In genomic region chr3:32283304-32283703, GRCh38 we compare ENCODE assay signal across 17 cellular contexts. TPM values are rescaled to one million over a fixed set of nuclear protein-coding genes. Genes with fewer than 3 reads are reported as not detected.
DNase-seq lines count a peak whose midpoint lies in the region; ATAC-seq and TF ChIP-seq lines count a peak whose summit lies in the region.
"Had no signal": no experiment of that assay in that cellular context is flagged by ENCODE, and none has a peak within 500 bp of the region (broad histone marks: within the 10 kb centered on the region; RNA-seq: fewer than 3 reads in every experiment).

No MANE protein-coding gene starts in this region.

- no peaks in the 10 kb centered on the region for H3K79me2 ChIP-seq in mesendoderm (ENCODE audit: control insufficient read depth, insufficient read depth, low read length)

- peak overlapping the region; percentile 15 for H3K56ac ChIP-seq in mesendoderm (ENCODE audit: low read length)

- no peak for ATAC-seq in activated naive CD4-positive, alpha-beta T cell treated with anti-CD3 and anti-CD28 coated beads, Interleukin-2, amount 50 U/mL, for 72 hours
- ATAC-seq in upper lobe of right lung, result peak; percentile 52
- ATAC-seq: A549; CD8-positive, alpha-beta T cell had no signal

- no peak overlapping the region for H3K18ac ChIP-seq in mesendoderm (ENCODE audit: low read length)

- H3K27ac ChIP-seq in mesendoderm (ENCODE audit: low read depth, low read length) (no peak overlapping the region), upper lobe of right lung (no peak overlapping the region)
- H3K27ac ChIP-seq: A549, GM23248 had no signal

- no peak for DNase-seq in activated naive CD4-positive, alpha-beta T cell treated with anti-CD3 and anti-CD28 coated beads, Interleukin-2, amount 50 U/mL, for 72 hours (ENCODE audit: low spot score in 2 of 2)
- DNase-seq in germinal center (ENCODE audit: low spot score) (peak; percentile 13), mesendoderm (no peak), upper lobe of right lung (no peak), osteocyte (ENCODE audit: extremely low spot score, unreplicated experiment) (no peak), cortex of kidney (lab: John Stamatoyannopoulos, UW) (no peak), A172 (ENCODE audit: low spot score) (no peak)
- DNase-seq: activated CD4-positive, alpha-beta T cell treated with anti-CD3 and anti-CD28 coated beads, Interleukin-2, amount 50 U/mL, for 48 hours; amygdala; CD8-positive, alpha-beta T cell; GM23248; NCI-H2029; stimulated activated naive CD4-positive, alpha-beta T cell had no signal

- no peak overlapping the region for H3K4ac ChIP-seq in mesendoderm (ENCODE audit: low read depth, low read length)

- no peak overlapping the region for H3K9ac ChIP-seq in mesendoderm (ENCODE audit: low read length)
- H3K9ac ChIP-seq: GM23248 had no signal

- H2BK5ac ChIP-seq in mesendoderm (ENCODE audit: low read length), result no peak overlapping the region

- H3K4me1 ChIP-seq in mesendoderm (ENCODE audit: control insufficient read depth, low read depth, low read length) (no peaks in the 10 kb centered on the region), upper lobe of right lung (peaks cover 5% of the 10 kb centered on the region)
- H3K4me1 ChIP-seq: A549 had no signal

- H4K5ac ChIP-seq in mesendoderm (ENCODE audit: low read length), result no peak overlapping the region

- no peak for TF ChIP-seq CTCF in upper lobe of right lung (IDR thresholded peaks at IDR 0.05)
- no peak for TF ChIP-seq CTCF in osteocyte (IDR thresholded peaks at IDR 0.05)

- H3K4me2 ChIP-seq in mesendoderm (ENCODE audit: low read length), result no peak overlapping the region
- H3K4me2 ChIP-seq: A549 had no signal

- H3K4me3 ChIP-seq in mesendoderm (ENCODE audit: low read length) (no peak overlapping the region), upper lobe of right lung (no peak overlapping the region)
- H3K4me3 ChIP-seq: A549, GM23248 had no signal

- H3K27me3 ChIP-seq in mesendoderm (ENCODE audit: insufficient read depth, low read length, poor library complexity) (no peaks in the 10 kb centered on the region), upper lobe of right lung (no peaks in the 10 kb centered on the region)

- WGBS in mesendoderm (ENCODE audit: extremely low coverage, insufficient coverage, low lambda C conversion rate), result no CpG with 5 or more reads among the region's 14 CpGs

- peaks cover 52% of the 10 kb centered on the region for H3K4me1 Mint-ChIP-seq in activated naive CD4-positive, alpha-beta T cell treated with anti-CD3 and anti-CD28 coated beads, Interleukin-2, amount 50 U/mL, for 24 hours
- H3K4me1 Mint-ChIP-seq in osteocyte (ENCODE audit: unreplicated experiment), result no peaks in the 10 kb centered on the region
- H3K4me1 Mint-ChIP-seq: nephron had no signal

- no peaks in the 10 kb centered on the region for H3K79me1 ChIP-seq in mesendoderm (ENCODE audit: low read length)

- no peak overlapping the region for H3K4me3 Mint-ChIP-seq in activated naive CD4-positive, alpha-beta T cell treated with anti-CD3 and anti-CD28 coated beads, Interleukin-2, amount 50 U/mL, for 24 hours
- H3K4me3 Mint-ChIP-seq in osteocyte (ENCODE audit: unreplicated experiment), result no peak overlapping the region
- H3K4me3 Mint-ChIP-seq: CD8-positive, alpha-beta T cell; nephron; type B pancreatic cell had no signal

- intact Hi-C loops in upper lobe of right lung (cut with DNase I), result no loop called here

- peaks cover 2% of the 10 kb centered on the region for H3K36me3 Mint-ChIP-seq in activated naive CD4-positive, alpha-beta T cell treated with anti-CD3 and anti-CD28 coated beads, Interleukin-2, amount 50 U/mL, for 24 hours
- H3K36me3 Mint-ChIP-seq in activated naive CD4-positive, alpha-beta T cell treated with anti-CD3 and anti-CD28 coated beads, Interleukin-2, amount 50 U/mL, for 72 hours, result peaks cover 0 to 7% of the 10 kb centered on the region in 2 donors
- H3K36me3 Mint-ChIP-seq in osteocyte (ENCODE audit: unreplicated experiment), result peaks cover 2% of the 10 kb centered on the region
- H3K36me3 Mint-ChIP-seq: CD8-positive, alpha-beta T cell; type B pancreatic cell had no signal

- H3K23ac ChIP-seq in mesendoderm (ENCODE audit: low read length), result peak overlapping the region; percentile 66

- no peaks in the 10 kb centered on the region for H3K9me3 ChIP-seq in upper lobe of right lung
- H3K9me3 ChIP-seq: A549 had no signal

- no peak overlapping the region for H2BK15ac ChIP-seq in mesendoderm (replicated peaks; ENCODE audit: low read depth)

- H2BK120ac ChIP-seq in mesendoderm (ENCODE audit: low read depth, low read length), result no peak overlapping the region

- H3K27ac Mint-ChIP-seq in activated naive CD4-positive, alpha-beta T cell treated with anti-CD3 and anti-CD28 coated beads, Interleukin-2, amount 50 U/mL, for 24 hours, result peak overlapping the region; percentile 51
- H3K27ac Mint-ChIP-seq in activated naive CD4-positive, alpha-beta T cell treated with anti-CD3 and anti-CD28 coated beads, Interleukin-2, amount 50 U/mL, for 72 hours, result peak overlapping the region in 1 of 2 donors; percentile 61
- H3K27ac Mint-ChIP-seq in osteocyte (ENCODE audit: unreplicated experiment), result no peak overlapping the region
- H3K27ac Mint-ChIP-seq: CD8-positive, alpha-beta T cell; nephron had no signal

- no peak overlapping the region for H4K8ac ChIP-seq in mesendoderm (ENCODE audit: low read depth, low read length)

- H3K9me3 Mint-ChIP-seq in activated naive CD4-positive, alpha-beta T cell treated with anti-CD3 and anti-CD28 coated beads, Interleukin-2, amount 50 U/mL, for 24 hours, result no peaks in the 10 kb centered on the region
- H3K9me3 Mint-ChIP-seq in activated naive CD4-positive, alpha-beta T cell treated with anti-CD3 and anti-CD28 coated beads, Interleukin-2, amount 50 U/mL, for 72 hours, result no peaks in the 10 kb centered on the region
- H3K9me3 Mint-ChIP-seq in osteocyte (ENCODE audit: unreplicated experiment), result no peaks in the 10 kb centered on the region
- H3K9me3 Mint-ChIP-seq: CD8-positive, alpha-beta T cell; nephron; type B pancreatic cell had no signal

- no peaks in the 10 kb centered on the region for H3K27me3 Mint-ChIP-seq in activated naive CD4-positive, alpha-beta T cell treated with anti-CD3 and anti-CD28 coated beads, Interleukin-2, amount 50 U/mL, for 24 hours
- no peaks in the 10 kb centered on the region for H3K27me3 Mint-ChIP-seq in osteocyte (ENCODE audit: unreplicated experiment)
- H3K27me3 Mint-ChIP-seq: type B pancreatic cell had no signal

- no peak overlapping the region for H2AK5ac ChIP-seq in mesendoderm (ENCODE audit: low read length)

- H3K36me3 ChIP-seq in mesendoderm (ENCODE audit: control insufficient read depth, insufficient read depth, low read length), result no peaks in the 10 kb centered on the region
- no peaks in the 10 kb centered on the region for H3K36me3 ChIP-seq in upper lobe of right lung

RNA-seq across cellular contexts. Expression of gene CMTM8, which starts 44.8 kb away (rescaled TPM):
- total RNA-seq in activated naive CD4-positive, alpha-beta T cell treated with anti-CD3 and anti-CD28 coated beads, Interleukin-2, amount 50 U/mL, for 72 hours, result 1 to 10 TPM; 7.8 to 9.5 TPM
- 7.4 TPM for polyA plus RNA-seq in mesendoderm (2013, experiment 1 of 2)
- 9.2 TPM for polyA plus RNA-seq in mesendoderm (2013, experiment 2 of 2)
- 24.9 TPM for total RNA-seq in upper lobe of right lung
- 4.3 and 5.1 TPM in 2 replicates for total RNA-seq in osteocyte
- 3.4 and 3.5 TPM in 2 replicates for total RNA-seq in A172 (2014; rRNA removed; shearing (Covaris generic))
- total RNA-seq: GM23248 had no signal
- polyA plus RNA-seq: GM23248 had no signal
